ENCODE assay signal across 8 cellular contexts in the genomic region with DNA sequence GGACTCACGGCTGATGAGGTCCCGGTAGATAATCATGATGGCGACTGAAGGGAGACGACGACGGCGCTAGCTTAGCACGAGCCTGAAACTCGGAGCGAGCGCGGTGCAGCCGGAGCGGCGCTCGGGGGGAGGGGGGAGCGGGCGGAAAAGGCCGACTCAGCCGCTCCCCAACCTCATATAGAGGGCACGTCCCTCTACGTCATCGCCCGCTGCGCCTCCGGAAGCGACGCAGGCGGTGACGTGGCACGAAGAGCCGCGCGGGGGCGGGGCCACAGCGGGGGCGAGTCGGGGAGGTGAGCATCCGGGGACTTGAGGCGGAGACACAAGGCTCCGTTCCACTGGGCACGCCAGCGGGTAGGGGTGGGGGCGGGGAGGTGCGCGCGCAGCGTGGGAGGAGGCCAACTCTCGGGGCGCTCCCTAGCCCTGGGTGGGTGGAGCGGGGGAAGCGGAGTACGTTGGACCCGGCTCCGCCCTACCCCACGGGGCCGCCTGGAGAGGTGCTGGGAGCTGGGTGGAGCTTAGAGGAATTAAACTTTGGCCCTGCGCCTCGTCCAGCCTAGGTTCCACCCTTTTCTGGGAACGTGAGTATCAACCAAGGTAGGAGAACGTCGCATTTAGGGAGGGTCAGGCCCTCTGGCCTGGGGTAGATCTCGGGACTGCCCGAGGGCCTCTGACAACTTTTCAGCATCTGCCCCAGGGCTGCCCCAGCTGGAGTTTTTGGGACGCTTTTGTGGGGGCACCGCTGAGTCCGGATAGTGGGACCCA. TPM values are rescaled to one million over a fixed set of nuclear protein-coding genes. Genes with fewer than 3 reads are reported as not detected.
DNase-seq lines count a peak whose midpoint lies in the region; ATAC-seq and TF ChIP-seq lines count a peak whose summit lies in the region.

Gene TPT1, minus strand, starts transcription at position 150 of the 765 bp plus-strand sequence. Its CDS starts 114 bp downstream, at position 36.

- H3K4me3 ChIP-seq in DND-41 (ENCODE audit: low read depth in 1 of 2, low read length in 2 of 2) (peak within 1 kb of the TSS; percentile 77 to 92), GM23248 (peak within 1 kb of the TSS; percentile 98)

- H3K79me2 ChIP-seq in DND-41 (ENCODE audit: insufficient read depth, low read length) (peaks cover 65% of the 10 kb centered on the region), GM23248 (ENCODE audit: insufficient read depth) (peaks cover 63% of the 10 kb centered on the region)

- peak; percentile 89 for ATAC-seq in DND-41 (ENCODE audit: insufficient read depth, low read depth)
- peak; percentile 82 to 84 for ATAC-seq in naive thymus-derived CD8-positive, alpha-beta T cell

- peaks cover 11 to 69% (median 38%) of the 10 kb centered on the region in 3 donors for H3K36me3 Mint-ChIP-seq in naive thymus-derived CD8-positive, alpha-beta T cell

- H2AFZ ChIP-seq in DND-41 (ENCODE audit: low read depth, low read length) = peak within 1 kb of the TSS; percentile 93
- peak within 1 kb of the TSS; percentile 92 for H2AFZ ChIP-seq in GM23248

- H3K9me3 ChIP-seq in DND-41 (ENCODE audit: insufficient read depth, low read length, severe bottlenecking) (no peaks in the 10 kb centered on the region), GM23248 (ENCODE audit: low read depth) (no peaks in the 10 kb centered on the region)

- H3K27me3 Mint-ChIP-seq in naive thymus-derived CD8-positive, alpha-beta T cell = peaks cover 0 to 4% (median 0%) of the 10 kb centered on the region in 5 donors

- peak within 1 kb of the TSS; percentile 95 to 100 (median 97) for H3K4me3 Mint-ChIP-seq in naive thymus-derived CD8-positive, alpha-beta T cell

- peaks cover 44% of the 10 kb centered on the region for H4K20me1 ChIP-seq in DND-41 (ENCODE audit: insufficient read depth, low read length)
- H4K20me1 ChIP-seq in GM23248 (ENCODE audit: insufficient read depth) = peaks cover 41% of the 10 kb centered on the region

- no peaks in the 10 kb centered on the region for H3K9me3 Mint-ChIP-seq in naive thymus-derived CD8-positive, alpha-beta T cell

- peak within 1 kb of the TSS; percentile 99 for H3K9ac ChIP-seq in DND-41 (ENCODE audit: low read depth, low read length)
- H3K9ac ChIP-seq in GM23248 = peak within 1 kb of the TSS; percentile 99

- H3K27ac Mint-ChIP-seq in naive thymus-derived CD8-positive, alpha-beta T cell = peak within 1 kb of the TSS; percentile 96 to 100 (median 100)

- peak within 1 kb of the TSS; percentile 95 for H3K27ac ChIP-seq in DND-41 (ENCODE audit: low read length)
- peak within 1 kb of the TSS; percentile 98 for H3K27ac ChIP-seq in GM23248

- H3K36me3 ChIP-seq in DND-41 (ENCODE audit: insufficient read depth, low read length) = peaks cover 49% of the 10 kb centered on the region
- peaks cover 41% of the 10 kb centered on the region for H3K36me3 ChIP-seq in GM23248 (ENCODE audit: low read depth)

- POLR2A ChIA-PET in naive thymus-derived CD8-positive, alpha-beta T cell (lab: Charles Lee) = interaction anchor here (0.8 to 4.5 kb wide), 16 partner anchors 10 to 781 kb away, joined by 3 to 78 read pairs (median 4); partner anchors contain the start of genes COG3 and SLC25A30

- in situ Hi-C loops in GM23248 (cut with MboI) = no loop called here

- no peaks in the 10 kb centered on the region for H3K9me2 ChIP-seq in GM23248 (ENCODE audit: insufficient read depth)

- peaks cover 44% of the 10 kb centered on the region for H3F3A ChIP-seq in GM23248 (ENCODE audit: insufficient read depth)

- peaks cover 26 to 65% (median 55%) of the 10 kb centered on the region in 4 donors for H3K4me1 Mint-ChIP-seq in naive thymus-derived CD8-positive, alpha-beta T cell

- no peaks in the 10 kb centered on the region for H3K27me3 ChIP-seq in DND-41 (ENCODE audit: insufficient read depth, low read length, poor library complexity)
- H3K27me3 ChIP-seq in GM23248 (replicated peaks; ENCODE audit: insufficient read depth) = no peaks in the 10 kb centered on the region

- H3K4me2 ChIP-seq in DND-41 (ENCODE audit: insufficient read depth, low read length) (peak within 1 kb of the TSS; percentile 85), GM23248 (ENCODE audit: unreplicated experiment) (peak within 1 kb of the TSS; percentile 96)

- DNase-seq in DND-41 (peak; percentile 99), GM23248 (peak; percentile 99), Kasumi-1 (lab: John Stamatoyannopoulos, UW) (peak; percentile 95 to 97), RPMI7951 (ENCODE audit: low read depth) (peak; percentile 96), fibroblast of gingiva (ENCODE audit: low read depth) (peak; percentile 100)
- peak; percentile 100 for DNase-seq in activated T-helper 1 cell treated with anti-CD3 and anti-CD28 coated beads, Interleukin-2, amount 50 U/mL, for 16 hours (ENCODE audit: low read depth in 1 of 2, low spot score in 1 of 2)
- peak; percentile 96 to 100 (median 100) for DNase-seq in naive thymus-derived CD8-positive, alpha-beta T cell
- DNase-seq in stimulated activated naive CD4-positive, alpha-beta T cell (lab: John Stamatoyannopoulos, UW) = peak; percentile 99 to 100 (median 100)

- 0 to 1% methylated on average over 32 to 60 of the region's 67 CpGs for WGBS in GM23248 (ENCODE audit: low coverage in 1 of 2, low lambda C conversion rate in 2 of 2, missing lambda C conversion rate in 2 of 2), 2 experiments

- no peak for TF ChIP-seq CTCF in DND-41 (IDR thresholded peaks at IDR 0.05; ENCODE audit: borderline replicate concordance, extremely low read depth, low read length, poor library complexity, severe bottlenecking)

- peaks cover 54% of the 10 kb centered on the region for H3K4me1 ChIP-seq in DND-41 (ENCODE audit: insufficient read depth, low read length)
- H3K4me1 ChIP-seq in GM23248 (ENCODE audit: insufficient read depth) = peaks cover 39% of the 10 kb centered on the region

RNA-seq across cellular contexts. Expression of gene TPT1, which starts in this region (rescaled TPM):
- 2,021 and 2,164 TPM in 2 replicates for total RNA-seq in GM23248 (2014; rRNA removed; shearing (Covaris generic))
- polyA plus RNA-seq in GM23248 (2016; fragmentation: Nextera tagmentation; extraction: Ambion mirVana) = 1,100 and 1,151 TPM in 2 replicates
- total RNA-seq in RPMI7951 (2014; rRNA removed; shearing (Covaris generic)) = 1,659 and 1,842 TPM in 2 replicates
- over 10,000 TPM; 10,139 to 10,909 TPM for total RNA-seq in naive thymus-derived CD8-positive, alpha-beta T cell
- polyA plus RNA-seq in naive thymus-derived CD8-positive, alpha-beta T cell = 1,000 to 10,000 TPM; 3,681 to 4,532 (median 4,400) TPM

Comparison
In these comparisons a context has a peak if more than half of its experiments do, and no peak if none do; other contexts are left out.
1. Peak in every context shown above with its lines: DNase-seq, ATAC-seq, H3K4me3 ChIP-seq and H3K27ac ChIP-seq.